Comparison of ENCODE assay signal across 8 cellular contexts in the genomic region with DNA sequence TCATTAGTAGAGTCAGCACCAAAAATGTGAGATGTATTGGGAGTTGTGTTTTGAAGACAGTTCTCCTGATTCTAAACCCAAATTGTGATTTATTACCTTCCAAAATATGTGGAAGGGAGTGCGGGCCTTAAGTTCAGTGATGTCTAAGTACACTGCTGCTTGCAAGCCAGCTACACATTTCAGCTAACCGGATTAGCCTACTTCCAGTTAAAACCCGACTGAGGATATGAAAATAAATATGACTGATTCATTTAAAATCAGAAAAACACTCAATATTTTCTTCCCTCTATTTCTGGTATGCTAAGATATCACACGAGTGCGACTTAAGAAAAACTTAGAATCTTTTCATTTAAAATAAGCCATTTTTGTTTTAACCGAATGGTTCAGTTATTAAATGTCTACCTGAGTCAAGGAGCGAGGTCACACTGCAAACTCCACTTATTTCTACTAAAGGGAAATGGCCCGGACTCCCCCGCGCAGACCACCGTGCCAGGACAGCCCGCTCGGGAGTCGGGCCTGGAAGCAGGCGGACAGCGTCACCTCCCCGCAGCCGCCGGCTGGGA. TPM values are rescaled to one million over a fixed set of nuclear protein-coding genes. Genes with fewer than 3 reads are reported as not detected.
DNase-seq lines count a peak whose midpoint lies in the region; ATAC-seq and TF ChIP-seq lines count a peak whose summit lies in the region.

No MANE protein-coding gene starts in this region.

- peak overlapping the region; percentile 92 for H2AFZ ChIP-seq in Loucy (ENCODE audit: low read length)

- H3K4me3 ChIP-seq in Loucy (ENCODE audit: low read length, poor library complexity, severe bottlenecking) (peak overlapping the region; percentile 97), mesodermal cell (ENCODE audit: extremely low read depth, insufficient read depth, low read length, poor library complexity, severe bottlenecking) (peak overlapping the region; percentile 80)

- H3K36me3 Mint-ChIP-seq in chondrocyte (ENCODE audit: low read depth), result peaks cover 16% of the 10 kb centered on the region

- H3K27me3 Mint-ChIP-seq in chondrocyte (ENCODE audit: low read depth), result no peaks in the 10 kb centered on the region

- peaks cover 68% of the 10 kb centered on the region for H3K4me1 Mint-ChIP-seq in chondrocyte (ENCODE audit: low read depth)

- peaks cover 55% of the 10 kb centered on the region for H3K79me2 ChIP-seq in Loucy (ENCODE audit: insufficient read depth, low read length)

- H3K9me3 Mint-ChIP-seq in chondrocyte (ENCODE audit: low read depth), result no peaks in the 10 kb centered on the region

- H3K4me3 Mint-ChIP-seq in chondrocyte (ENCODE audit: unreplicated experiment), result peak overlapping the region; percentile 94

- no peaks in the 10 kb centered on the region for H3K27me3 ChIP-seq in Loucy (ENCODE audit: insufficient read depth, low read length, poor library complexity, severe bottlenecking)

- no peak overlapping the region for H3K27ac ChIP-seq in mesodermal cell (ENCODE audit: low read depth, low read length, severe bottlenecking)

- no peak for ATAC-seq in GM21528 (IDR thresholded peaks at IDR 0.05; ENCODE audit: low FRiP score, unreplicated experiment)

- TF ChIP-seq CTCF in Loucy (conservative IDR thresholded peaks at IDR 0.05; ENCODE audit: low read length) (no peak), chondrocyte (IDR thresholded peaks at IDR 0.05) (no peak)

- no peaks in the 10 kb centered on the region for H3K9me2 ChIP-seq in Loucy (replicated peaks; ENCODE audit: low read depth, low read length)

- H3K4me1 ChIP-seq in Loucy (ENCODE audit: insufficient read depth, low read length, poor library complexity, severe bottlenecking) (peaks cover 42% of the 10 kb centered on the region), mesodermal cell (ENCODE audit: control insufficient read depth, insufficient read depth, low read length, poor library complexity, severe bottlenecking) (peaks cover 13% of the 10 kb centered on the region)

- peak overlapping the region; percentile 93 for H3K27ac Mint-ChIP-seq in chondrocyte (ENCODE audit: unreplicated experiment)

- H3K9me3 ChIP-seq in Loucy (ENCODE audit: insufficient read depth, low read depth, low read length) (no peaks in the 10 kb centered on the region), mesodermal cell (ENCODE audit: control insufficient read depth, low read length) (no peaks in the 10 kb centered on the region)

- DNase-seq in EH (ENCODE audit: low read depth) (peak; percentile 46), chondrocyte (ENCODE audit: low spot score) (no peak), NCI-H1930 (lab: John Stamatoyannopoulos, UW) (no peak), occipital lobe (lab: John Stamatoyannopoulos, UW) (no peak), NOMO-1 (lab: John Stamatoyannopoulos, UW; ENCODE audit: unreplicated experiment in 2 of 2) (no peak)

- H3K9ac ChIP-seq in Loucy (ENCODE audit: low read depth, low read length, poor library complexity, severe bottlenecking), result peak overlapping the region; percentile 94

- H3K36me3 ChIP-seq in Loucy (ENCODE audit: insufficient read depth, low read length), result no peaks in the 10 kb centered on the region
- peaks cover 25% of the 10 kb centered on the region for H3K36me3 ChIP-seq in mesodermal cell (ENCODE audit: control insufficient read depth, insufficient read depth, low read length)

- H3K4me2 ChIP-seq in Loucy (ENCODE audit: low read depth, low read length, poor library complexity, severe bottlenecking), result peak overlapping the region; percentile 88

- 0 to 3% methylated on average over 12 of the region's 19 CpGs for WGBS in mesodermal cell (ENCODE audit: insufficient coverage in 2 of 2), 2 experiments

- peaks cover 4% of the 10 kb centered on the region for H4K20me1 ChIP-seq in Loucy (ENCODE audit: insufficient read depth, low read length, poor library complexity, severe bottlenecking)

- H3F3A ChIP-seq in Loucy (ENCODE audit: low read depth), result no peaks in the 10 kb centered on the region

RNA-seq across cellular contexts. Expression of a gene that starts 0.8 kb away (rescaled TPM):
- total RNA-seq in chondrocyte (63.6 to 104 TPM (median 97.3 TPM) in 3 replicates), occipital lobe (4.4 TPM)
- 16.8 TPM for polyA plus RNA-seq in mesodermal cell (2013, experiment 1 of 2)
- 15.6 TPM for polyA plus RNA-seq in mesodermal cell (2013, experiment 2 of 2)

Comparison
In these comparisons a context has a peak if more than half of its experiments do, and no peak if none do; other contexts are left out.
1. RNA of a gene that starts 0.8 kb away (total RNA-seq): 63.6 to 104 TPM in chondrocyte; 4.4 TPM in occipital lobe (single experiment); every median in the first group is over 10 times any median in the second.